In genomic region chr6:11153447-11153846, GRCh38 we compare ENCODE assay signal across 17 cellular contexts. TPM values are rescaled to one million over a fixed set of nuclear protein-coding genes. Genes with fewer than 3 reads are reported as not detected.
DNase-seq lines count a peak whose midpoint lies in the region; ATAC-seq, FAIRE-seq and TF ChIP-seq lines count a peak whose summit lies in the region.
"Had no signal": no experiment of that assay in that cellular context is flagged by ENCODE, and none has a peak within 500 bp of the region (broad histone marks: within the 10 kb centered on the region; RNA-seq: fewer than 3 reads in every experiment).

No MANE protein-coding gene starts in this region.

- no peak overlapping the region for H2BK20ac ChIP-seq in H9 (ENCODE audit: low read depth, low read length, poor library complexity, severe bottlenecking)

- H3K27me3 Mint-ChIP-seq in activated CD4-positive, alpha-beta T cell treated with anti-CD3 and anti-CD28 coated beads, Interleukin-2, amount 10 ng/mL, durations not matched to agents 24 days and 14 days: peaks cover 14% of the 10 kb centered on the region
- no peaks in the 10 kb centered on the region for H3K27me3 Mint-ChIP-seq in H9 (ENCODE audit: low read depth)
- peaks cover 9 to 18% of the 10 kb centered on the region in 2 donors for H3K27me3 Mint-ChIP-seq in natural killer cell treated with Interleukin-12 subunit alpha and Interleukin-12 subunit beta and Interleukin-15 and Interleukin-18, amount 100 ng/mL, for 72 hours

- H3K79me2 ChIP-seq in H9 (ENCODE audit: insufficient read depth, low read length) (no peaks in the 10 kb centered on the region), GM12878 (ENCODE audit: control insufficient read depth, insufficient read depth, low read length) (no peaks in the 10 kb centered on the region)

- RAD21 ChIA-PET in GM12878 (lab: Charles Lee; ENCODE audit: unreplicated experiment): interaction anchor here (4.2 kb wide), 1 partner anchor 342 kb away, joined by 18 read pairs; no protein-coding TSS in a partner anchor

- H3K36me3 Mint-ChIP-seq in activated CD4-positive, alpha-beta T cell treated with anti-CD3 and anti-CD28 coated beads, Interleukin-2, amount 10 ng/mL, durations not matched to agents 24 days and 14 days (ENCODE audit: low read depth): no peaks in the 10 kb centered on the region
- no peaks in the 10 kb centered on the region for H3K36me3 Mint-ChIP-seq in H9 (ENCODE audit: insufficient read depth in 1 of 3, low read depth in 3 of 3)
- H3K36me3 Mint-ChIP-seq in natural killer cell treated with Interleukin-12 subunit alpha and Interleukin-12 subunit beta and Interleukin-15 and Interleukin-18, amount 100 ng/mL, for 72 hours: peaks cover 10% of the 10 kb centered on the region

- SMC1A ChIA-PET in GM12878 (lab: Charles Lee; ENCODE audit: uncharacterized antibody, unreplicated experiment): interaction anchor here (1.1 to 14.1 kb wide), 3 partner anchors 170 to 342 kb away, joined by 3 to 208 read pairs (median 3); no protein-coding TSS in a partner anchor

- H3K27ac Mint-ChIP-seq in activated CD4-positive, alpha-beta T cell treated with anti-CD3 and anti-CD28 coated beads, Interleukin-2, amount 10 ng/mL, durations not matched to agents 24 days and 14 days: peak overlapping the region; percentile 62
- no peak overlapping the region for H3K27ac Mint-ChIP-seq in H9
- H3K27ac Mint-ChIP-seq in natural killer cell treated with Interleukin-12 subunit alpha and Interleukin-12 subunit beta and Interleukin-15 and Interleukin-18, amount 100 ng/mL, for 72 hours: peak overlapping the region in 1 of 2 donors; percentile 14

- TF ChIP-seq RAD21 in GM12878 (IDR thresholded peaks at IDR 0.05; ENCODE audit: insufficient read depth, low read depth, low read length): no peak

- ATAC-seq in GM12878: peak; percentile 40
- ATAC-seq in natural killer cell treated with Interleukin-12 subunit alpha and Interleukin-12 subunit beta and Interleukin-15 and Interleukin-18, amount 100 ng/mL, for 72 hours: no peak
- ATAC-seq: PC-3 had no signal

- no peak overlapping the region for H4K5ac ChIP-seq in H9 (ENCODE audit: insufficient read length, low read depth, low read length)

- no peak overlapping the region for H4K91ac ChIP-seq in H9 (ENCODE audit: insufficient read length, low read depth, low read length)

- H3K4me2 ChIP-seq in H9 (ENCODE audit: insufficient read depth, insufficient read length, low read length) (peak overlapping the region; percentile 43), GM12878 (ENCODE audit: control insufficient read depth, insufficient read depth) (peak overlapping the region; percentile 19; the same call in 1 of the 2 replicates)
- H3K4me2 ChIP-seq: BLaER1 treated with 17β-estradiol and CSF1 and Interleukin-3, amounts not matched to agents 10 nM and 100 nM had no signal

- TF ChIP-seq POLR2A in GM12878 (IDR thresholded peaks at IDR 0.05; ENCODE audit: low read depth, low read length): no peak

- H3K4me3 ChIP-seq in GM12878: 0 out of 2 replicates have a peak overlapping the region, but pooled peaks have one; percentile 13
- H3K4me3 ChIP-seq: BLaER1 treated with 17β-estradiol and CSF1 and Interleukin-3, amounts not matched to agents 10 nM and 100 nM; transverse colon had no signal

- no peak overlapping the region for H2BK120ac ChIP-seq in H9 (ENCODE audit: low read depth, low read length, poor library complexity, severe bottlenecking)

- no peak overlapping the region for H2BK12ac ChIP-seq in H9 (ENCODE audit: insufficient read length, low read depth, low read length)

- POLR2A ChIA-PET in GM12878 (lab: Charles Lee): no interaction called here

- H3K79me1 ChIP-seq in H9 (ENCODE audit: insufficient read depth, low read depth, low read length, poor library complexity, severe bottlenecking): no peaks in the 10 kb centered on the region

- CTCF ChIA-PET in GM12878 (lab: Yijun Ruan, JAX): interaction anchor here (6.1 to 7.0 kb wide), 2 partner anchors 9 to 342 kb away, joined by 33 to 59 read pairs; no protein-coding TSS in a partner anchor

- H2BK5ac ChIP-seq in H9 (ENCODE audit: insufficient read length, low read length): no peak overlapping the region

- H3K14ac ChIP-seq in H9 (ENCODE audit: insufficient read depth, low read length): no peak overlapping the region

- intact Hi-C loops in activated CD4-positive, alpha-beta T cell treated with anti-CD3 and anti-CD28 coated beads, Interleukin-2, amount 10 ng/mL, durations not matched to agents 24 days and 14 days (cut with micrococcal nuclease): no loop called here
- intact Hi-C loops in GM12878 (cut with micrococcal nuclease; ENCODE audit: unreplicated experiment): no loop called here

- no peak overlapping the region for H4K8ac ChIP-seq in H9 (replicated peaks; ENCODE audit: insufficient read length, low read depth, low read length)

- H3T11ph ChIP-seq in H9 (ENCODE audit: low read length): no peak overlapping the region

- H3K56ac ChIP-seq in H9 (ENCODE audit: insufficient read length, low read depth, low read length): no peak overlapping the region

- H3K23me2 ChIP-seq in H9 (ENCODE audit: insufficient read length, low read depth, low read length, poor library complexity, severe bottlenecking): no peaks in the 10 kb centered on the region

- no peak overlapping the region for H3K27ac ChIP-seq in H9 (ENCODE audit: insufficient read length, low read depth, low read length)
- H3K27ac ChIP-seq in GM12878 (ENCODE audit: control insufficient read depth, insufficient read depth): no peak overlapping the region
- H3K27ac ChIP-seq: BLaER1 treated with 17β-estradiol and CSF1 and Interleukin-3, amounts not matched to agents 10 nM and 100 nM; transverse colon had no signal

- H2BK15ac ChIP-seq in H9 (ENCODE audit: low read depth, low read length): no peak overlapping the region

- H2AFZ ChIP-seq in H9 (ENCODE audit: low read length) (no peak overlapping the region), GM12878 (ENCODE audit: control insufficient read depth, low read depth, low read length) (no peak overlapping the region)

- H3K4ac ChIP-seq in H9 (ENCODE audit: low read depth, low read length): no peak overlapping the region

- no peak for FAIRE-seq in GM12878 (lab: Jason Lieb, UNC)

- H3K18ac ChIP-seq in H9 (ENCODE audit: insufficient read length, low read depth, low read length): no peak overlapping the region

- H3K4me1 ChIP-seq in H9 (ENCODE audit: insufficient read depth, low read length): peaks cover 5% of the 10 kb centered on the region; the same call in 1 of the 2 replicates
- H3K4me1 ChIP-seq in GM12878 (ENCODE audit: control insufficient read depth, insufficient read depth, low read length): no peaks in the 10 kb centered on the region
- H3K4me1 ChIP-seq: transverse colon had no signal

- peaks cover 12% of the 10 kb centered on the region for H3K4me1 Mint-ChIP-seq in activated CD4-positive, alpha-beta T cell treated with anti-CD3 and anti-CD28 coated beads, Interleukin-2, amount 10 ng/mL, durations not matched to agents 24 days and 14 days
- peaks cover 20 to 25% of the 10 kb centered on the region in 2 experiments for H3K4me1 Mint-ChIP-seq in H9
- H3K4me1 Mint-ChIP-seq in natural killer cell treated with Interleukin-12 subunit alpha and Interleukin-12 subunit beta and Interleukin-15 and Interleukin-18, amount 100 ng/mL, for 72 hours (ENCODE audit: low read depth in 2 of 2): peaks cover 7 to 8% of the 10 kb centered on the region in 2 donors

- in situ Hi-C loops in GM12878 (cut with MboI): no loop called here

- no peaks in the 10 kb centered on the region for H3K27me3 ChIP-seq in H9 (ENCODE audit: insufficient read depth, low read length)
- no peaks in the 10 kb centered on the region for H3K27me3 ChIP-seq in GM12878 (replicated peaks in 1 of 2; ENCODE audit: control insufficient read depth in 2 of 2, insufficient read depth in 2 of 2, low read length in 1 of 2)
- H3K27me3 ChIP-seq: BLaER1 treated with 17β-estradiol and CSF1 and Interleukin-3, amounts not matched to agents 10 nM and 100 nM; transverse colon had no signal

- no CpG with 5 or more reads among the region's 6 CpGs for WGBS in H9 (ENCODE audit: extremely low coverage, insufficient read length, low lambda C conversion rate)
- whole genome bisulfite sequencing in GM12878 (ENCODE audit: insufficient coverage, insufficient replicate concordance, low lambda C conversion rate, missing lambda C conversion rate): 90% methylated on average over 6 of the region's 6 CpGs

- H3K4me3 Mint-ChIP-seq in activated CD4-positive, alpha-beta T cell treated with anti-CD3 and anti-CD28 coated beads, Interleukin-2, amount 10 ng/mL, durations not matched to agents 24 days and 14 days: peak overlapping the region; percentile 75
- no peak overlapping the region for H3K4me3 Mint-ChIP-seq in H9
- peak overlapping the region; percentile 53 for H3K4me3 Mint-ChIP-seq in natural killer cell treated with Interleukin-12 subunit alpha and Interleukin-12 subunit beta and Interleukin-15 and Interleukin-18, amount 100 ng/mL, for 72 hours

- BruUV-seq in GM12878 (replicated peaks; lab: Mats Ljungman, UMichigan): no TSS peak

- no peak overlapping the region for H2AK5ac ChIP-seq in H9 (ENCODE audit: insufficient read length, low read length)

- no peak for TF ChIP-seq CTCF in H9 (conservative IDR thresholded peaks at IDR 0.05)
- TF ChIP-seq CTCF in GM12878 (IDR thresholded peaks at IDR 0.05 in 2 of 3, conservative IDR thresholded peaks at IDR 0.05 in 1 of 3; ENCODE audit: control insufficient read depth in 2 of 3, extremely low read depth in 1 of 3, insufficient read depth in 1 of 3, low read depth in 3 of 3, low read length in 3 of 3): no peak

- H4K20me1 ChIP-seq in H9 (ENCODE audit: control insufficient read depth, insufficient read depth, insufficient read length) (no peaks in the 10 kb centered on the region), GM12878 (ENCODE audit: control insufficient read depth, insufficient read depth) (no peaks in the 10 kb centered on the region)
- H4K20me1 ChIP-seq: BLaER1 treated with 17β-estradiol and CSF1 and Interleukin-3, amounts not matched to agents 10 nM and 100 nM had no signal

- H3K23ac ChIP-seq in H9 (ENCODE audit: insufficient read length, low read depth, low read length): no peak overlapping the region

- no peaks in the 10 kb centered on the region for H3K36me3 ChIP-seq in GM12878 (ENCODE audit: control insufficient read depth in 2 of 2, insufficient read depth in 2 of 2, low read length in 1 of 2)
- H3K36me3 ChIP-seq: BLaER1 treated with 17β-estradiol and CSF1 and Interleukin-3, amounts not matched to agents 10 nM and 100 nM; transverse colon had no signal

- no peak overlapping the region for H3K9ac ChIP-seq in H9 (ENCODE audit: extremely low read depth, insufficient read length, low read length)
- no peak overlapping the region for H3K9ac ChIP-seq in GM12878 (ENCODE audit: control insufficient read depth, insufficient read depth, low read length)
- H3K9ac ChIP-seq: BLaER1 treated with 17β-estradiol and CSF1 and Interleukin-3, amounts not matched to agents 10 nM and 100 nM had no signal

- no peaks in the 10 kb centered on the region for H3K9me3 ChIP-seq in H9 (ENCODE audit: control insufficient read depth, low read depth, low read length)
- H3K9me3 ChIP-seq in GM12878 (replicated peaks; ENCODE audit: control insufficient read depth, insufficient read depth, low read length): no peaks in the 10 kb centered on the region

- H3K9me3 Mint-ChIP-seq in activated CD4-positive, alpha-beta T cell treated with anti-CD3 and anti-CD28 coated beads, Interleukin-2, amount 10 ng/mL, durations not matched to agents 24 days and 14 days: no peaks in the 10 kb centered on the region
- H3K9me3 Mint-ChIP-seq in H9: no peaks in the 10 kb centered on the region
- H3K9me3 Mint-ChIP-seq in natural killer cell treated with Interleukin-12 subunit alpha and Interleukin-12 subunit beta and Interleukin-15 and Interleukin-18, amount 100 ng/mL, for 72 hours: no peaks in the 10 kb centered on the region
- H3K9me3 Mint-ChIP-seq: neural crest cell had no signal

- no peak for TF ChIP-seq EP300 in GM12878 (IDR thresholded peaks at IDR 0.05; ENCODE audit: borderline replicate concordance in 1 of 2, control insufficient read depth in 1 of 2, low read depth in 2 of 2, low read length in 2 of 2)

- no peak for DNase-seq in activated CD4-positive, alpha-beta T cell treated with anti-CD3 and anti-CD28 coated beads, Interleukin-2, amount 10 ng/mL, durations not matched to agents 24 days and 14 days
- DNase-seq in activated CD4-positive, alpha-beta T cell treated with anti-CD3 and anti-CD28 coated beads, Interleukin-2, amount 50 U/mL, for 48 hours: no peak
- DNase-seq in H9 (no peak), GM12878 (ENCODE audit: low read depth, low spot score) (no peak), activated gamma-delta T cell treated with Interleukin-2 at 50 U/mL for 16 hours (no peak), NCI-H524 treated with DMSO at 0.1 percent for 48 hours (lab: John Stamatoyannopoulos, UW) (no peak), NCI-H128 (lab: John Stamatoyannopoulos, UW; ENCODE audit: unreplicated experiment) (no peak)
- no peak for DNase-seq in natural killer cell treated with Interleukin-12 subunit alpha and Interleukin-12 subunit beta and Interleukin-15 and Interleukin-18, amount 100 ng/mL, for 72 hours (ENCODE audit: low spot score)
- DNase-seq: kidney, NCI-H82, PC-3, retina, T1000, transverse colon had no signal

RNA-seq across cellular contexts. Expression of gene ERVFRD-1, which starts 41.9 kb away (rescaled TPM):
- not detected in 2 replicates for total RNA-seq in activated CD4-positive, alpha-beta T cell treated with anti-CD3 and anti-CD28 coated beads, Interleukin-2, amount 10 ng/mL, durations not matched to agents 24 days and 14 days
- total RNA-seq in H9 (2021) (not detected in 2 replicates), GM12878 (2014; rRNA removed) (not detected in 2 replicates), GM12878 (2014; rRNA removed; fragmentation: Illumina TruSeq; extraction: Trizol) (not detected in 2 replicates), GM12878 (2021) (not detected in 2 replicates)
- not detected in 2 replicates for total RNA-seq in GM12878 (2013; cell fraction: nucleolus; rRNA removed)
- polyA plus RNA-seq in GM12878 (2011; ENCODE audit: low read depth): not detected
- polyA plus RNA-seq in GM12878 (2011; rRNA removed) (not detected in 2 replicates), GM12878 (2014; fragmentation: Illumina TruSeq; extraction: Trizol) (0.03 and 0.06 TPM in 2 replicates), GM12878 (2014; fragmentation: Nextera tagmentation; extraction: Ambion mirVana) (not detected), GM12878 (2014; rRNA removed) (not detected in 2 replicates), GM12878 (2016; fragmentation: Nextera tagmentation; extraction: Ambion mirVana) (under 1 TPM; 0.07 to 0.11 TPM)
- not detected in 2 replicates for polyA plus RNA-seq in GM12878 (2011; cell fraction: cytosol; rRNA removed)
- not detected in 2 replicates for polyA plus RNA-seq in GM12878 (2011; cell fraction: nucleus; rRNA removed)
- 0.11 and 0.12 TPM in 2 replicates for polyA plus RNA-seq in GM12878 (2012)
- not detected in 2 replicates for polyA minus RNA-seq in GM12878 (2011; rRNA and poly(A)+ RNA removed)
- polyA minus RNA-seq in GM12878 (2011; cell fraction: cytosol; rRNA and poly(A)+ RNA removed): not detected in 2 replicates
- not detected in 2 replicates for polyA minus RNA-seq in GM12878 (2011; cell fraction: nucleus; rRNA and poly(A)+ RNA removed)
- total RNA-seq in natural killer cell treated with Interleukin-12 subunit alpha and Interleukin-12 subunit beta and Interleukin-15 and Interleukin-18, amount 100 ng/mL, for 72 hours: not detected
- total RNA-seq: M059J, neural crest cell, PC-3, transverse colon had no signal

RNA-seq across cellular contexts. Expression of gene SMIM13, which starts 59.8 kb away (rescaled TPM):
- total RNA-seq in activated CD4-positive, alpha-beta T cell treated with anti-CD3 and anti-CD28 coated beads, Interleukin-2, amount 10 ng/mL, durations not matched to agents 24 days and 14 days: 15.2 and 15.6 TPM in 2 replicates
- total RNA-seq in H9 (2021) (10.6 and 11.5 TPM in 2 replicates), GM12878 (2014; rRNA removed) (5.1 and 7.2 TPM in 2 replicates), GM12878 (2014; rRNA removed; fragmentation: Illumina TruSeq; extraction: Trizol) (4.6 and 5.1 TPM in 2 replicates), GM12878 (2021) (6.6 and 8.5 TPM in 2 replicates)
- 10.3 and 10.8 TPM in 2 replicates for total RNA-seq in GM12878 (2013; cell fraction: nucleolus; rRNA removed)
- polyA plus RNA-seq in GM12878 (2011; ENCODE audit: low read depth): 2.1 TPM
- polyA plus RNA-seq in GM12878 (2011; rRNA removed) (4.3 and 5.5 TPM in 2 replicates), GM12878 (2014; fragmentation: Illumina TruSeq; extraction: Trizol) (4.8 and 5.6 TPM in 2 replicates), GM12878 (2014; fragmentation: Nextera tagmentation; extraction: Ambion mirVana) (1 to 10 TPM; 2.0 to 3.2 TPM), GM12878 (2014; rRNA removed) (3.5 and 4.6 TPM in 2 replicates), GM12878 (2016; fragmentation: Nextera tagmentation; extraction: Ambion mirVana) (1 to 10 TPM; 4.4 to 5.1 TPM)
- 2.0 and 2.1 TPM in 2 replicates for polyA plus RNA-seq in GM12878 (2011; cell fraction: cytosol; rRNA removed)
- 2.9 and 4.2 TPM in 2 replicates for polyA plus RNA-seq in GM12878 (2011; cell fraction: nucleus; rRNA removed)
- polyA plus RNA-seq in GM12878 (2012): 2.8 and 3.6 TPM in 2 replicates
- 2.6 and 3.3 TPM in 2 replicates for polyA minus RNA-seq in GM12878 (2011; rRNA and poly(A)+ RNA removed)
- polyA minus RNA-seq in GM12878 (2011; cell fraction: cytosol; rRNA and poly(A)+ RNA removed): 1.3 and 2.2 TPM in 2 replicates
- polyA minus RNA-seq in GM12878 (2011; cell fraction: nucleus; rRNA and poly(A)+ RNA removed): 2.5 and 4.7 TPM in 2 replicates
- 10 to 100 TPM; 14.2 to 16.0 TPM for total RNA-seq in natural killer cell treated with Interleukin-12 subunit alpha and Interleukin-12 subunit beta and Interleukin-15 and Interleukin-18, amount 100 ng/mL, for 72 hours

Comparison
In these comparisons a context has a peak if more than half of its experiments do, and no peak if none do; other contexts are left out.
1. H3K4me3 Mint-ChIP-seq: peak in activated CD4-positive, alpha-beta T cell treated with anti-CD3 and anti-CD28 coated beads, Interleukin-2, amount 10 ng/mL, durations not matched to agents 24 days and 14 days (single experiment) and natural killer cell treated with Interleukin-12 subunit alpha and Interleukin-12 subunit beta and Interleukin-15 and Interleukin-18, amount 100 ng/mL, for 72 hours (single experiment); none in H9 (0 of 2).